ENCODE assay signal across 20 cellular contexts in genomic region chr5:88956416-88956815, GRCh38.
"Had no signal": no experiment of that assay in that cellular context is flagged by ENCODE, and none has a peak within 500 bp of the region (broad histone marks: within the 10 kb centered on the region; RNA-seq: fewer than 3 reads in every experiment).

No MANE protein-coding gene starts in this region.

- FAIRE-seq: endometrium had no signal

- H3K9me3 ChIP-seq: prostate gland, right atrium auricular region, stomach, suprapubic skin, tibial nerve had no signal

- H3K36me3 ChIP-seq: prostate gland, right atrium auricular region, stomach, suprapubic skin, tibial nerve had no signal

- H3K4me3 ChIP-seq: lung, prostate gland, right atrium auricular region, stomach, suprapubic skin, tibial nerve had no signal

- H3K4me1 ChIP-seq: prostate gland, right atrium auricular region, suprapubic skin, tibial nerve had no signal

- ATAC-seq: left lobe of liver; natural killer cell treated with Interleukin-12 subunit alpha and Interleukin-12 subunit beta and Interleukin-15 and Interleukin-18, amount 100 ng/mL, for 72 hours had no signal

- H3K27ac ChIP-seq: prostate gland, right atrium auricular region, stomach, suprapubic skin, tibial nerve had no signal

- DNase-seq: activated B cell treated with CpG ODN at 0.5 μM for 24 hours; activated CD4-positive, alpha-beta T cell treated with anti-CD3 and anti-CD28 coated beads for 4 hours; activated CD4-positive, alpha-beta T cell treated with anti-CD3 and anti-CD28 coated beads, Interleukin-2, amount 50 U/mL, for 48 hours; activated CD8-positive, alpha-beta memory T cell treated with anti-CD3 and anti-CD28 coated beads, Interleukin-2, amount 50 U/mL, for 48 hours; activated naive CD4-positive, alpha-beta T cell treated with Interleukin-2 at 50 U/mL for 16 hours; activated naive CD8-positive, alpha-beta T cell treated with anti-CD3 and anti-CD28 coated beads for 36 hours; activated T-cell treated with anti-CD3 and anti-CD28 coated beads, Interleukin-2, amount 50 U/mL, for 48 hours; amniotic stem cell; foreskin melanocyte; stimulated activated CD4-positive, alpha-beta T cell treated with anti-CD3 and anti-CD28 coated beads, Interleukin-12 subunit alpha, Interleukin-12 subunit beta, amount 100 ng/mL, for 4 hours; stomach; T1000 had no signal

- H3K27me3 ChIP-seq: right atrium auricular region, stomach, suprapubic skin, tibial nerve had no signal
